In the genomic region with DNA sequence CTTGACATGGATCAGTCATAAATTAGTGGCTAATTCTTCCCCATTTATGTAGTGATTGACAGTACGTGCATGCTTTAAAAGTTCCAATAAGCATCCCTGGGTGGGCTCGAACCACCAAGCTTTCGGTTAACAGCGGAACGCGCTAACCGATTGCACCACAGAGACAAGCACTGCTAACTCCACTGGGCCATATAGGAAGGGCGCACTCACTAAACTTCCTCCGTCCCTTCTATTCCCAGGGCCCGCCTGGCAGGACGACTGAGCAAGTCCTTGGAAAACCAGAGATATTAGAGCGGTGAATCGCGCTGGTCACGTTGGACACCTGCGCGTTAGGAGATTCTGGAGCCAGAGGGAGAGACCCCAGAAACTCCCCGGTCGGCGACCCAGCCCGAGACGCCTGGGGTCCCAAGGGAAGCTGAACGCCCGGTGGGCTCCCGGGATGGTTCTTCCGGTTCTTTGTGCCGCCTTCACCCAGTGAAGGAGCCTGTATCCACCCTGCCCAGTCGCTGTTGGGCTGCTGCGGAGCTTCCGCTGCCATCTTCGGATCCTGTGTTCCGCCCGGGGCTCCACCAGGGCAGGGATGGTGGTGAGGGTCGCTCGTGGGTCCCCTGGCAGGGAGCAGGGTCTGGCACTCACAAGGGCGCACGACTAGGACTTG, we compare ENCODE assay signal across 8 cellular contexts.
DNase-seq lines count a peak whose midpoint lies in the region; ATAC-seq, FAIRE-seq and TF ChIP-seq lines count a peak whose summit lies in the region.
"Not testable (repeated sequence)": the region's sequence is repeated elsewhere in the genome, so short reads cannot be mapped to it uniquely, and the experiment has no call there.

No MANE protein-coding gene starts in this region.

- not testable (repeated sequence) for TF ChIP-seq CTCF in CD4-positive, alpha-beta T cell (IDR thresholded peaks at IDR 0.05); bronchial epithelial cell (IDR thresholded peaks at IDR 0.05; ENCODE audit: insufficient read depth, low read length, severe bottlenecking); gastroesophageal sphincter (IDR thresholded peaks at IDR 0.05); left lung (IDR thresholded peaks at IDR 0.05); pancreas (IDR thresholded peaks at IDR 0.05)

- DNase-seq in CD4-positive, alpha-beta T cell: peak in 1 of 10 experiments; percentile 17
- DNase-seq in NCI-H2227 treated with DMSO at 0.1 percent for 48 hours (lab: John Stamatoyannopoulos, UW) (peak; percentile 20), bronchial epithelial cell (ENCODE audit: low read depth) (peak; percentile 2), left lung (peak in 1 of 2 donors; percentile 69), pancreas (peak in 1 of 6 donors; percentile 17), superior temporal gyrus (ENCODE audit: extremely low spot score) (peak; percentile 8)
- DNase-seq in activated T-cell treated with anti-CD3 and anti-CD28 coated beads, Interleukin-2, amount 50 U/mL, for 4 hours: not testable (repeated sequence)

- not testable (repeated sequence) for H3K27me3 ChIP-seq in CD4-positive, alpha-beta T cell (ENCODE audit: control insufficient read depth, insufficient read depth, low read length); bronchial epithelial cell (ENCODE audit: control insufficient read depth, insufficient read depth, low read length); gastroesophageal sphincter; left lung; pancreas

- H3K36me3 ChIP-seq in bronchial epithelial cell (ENCODE audit: control insufficient read depth, insufficient read depth, low read length); gastroesophageal sphincter; left lung; pancreas: not testable (repeated sequence)

- WGBS in gastroesophageal sphincter (ENCODE audit: low coverage in 1 of 2), 2 donors: no CpG with 5 or more reads among the region's 37 CpGs
- 51 to 52% methylated on average over 26 to 30 of the region's 37 CpGs for WGBS in pancreas, 2 donors

- peaks cover 11% of the 10 kb centered on the region for H3K36me3 Mint-ChIP-seq in CD4-positive, alpha-beta T cell (ENCODE audit: low read depth)
- not testable (repeated sequence) for H3K36me3 Mint-ChIP-seq in activated T-cell treated with anti-CD3 and anti-CD28 coated beads, Interleukin-2, amount 50 U/mL, for 4 hours (ENCODE audit: insufficient read depth)

- not testable (repeated sequence) for H3K9me3 ChIP-seq in CD4-positive, alpha-beta T cell (ENCODE audit: control insufficient read depth, low read length); gastroesophageal sphincter; left lung; pancreas

- peak; percentile 67 for ATAC-seq in CD4-positive, alpha-beta T cell (ENCODE audit: poor library complexity)
- peak; percentile 70 to 72 for ATAC-seq in activated T-cell treated with anti-CD3 and anti-CD28 coated beads, Interleukin-2, amount 50 U/mL, for 4 hours
- ATAC-seq in gastroesophageal sphincter (peak; percentile 41), left lung (peak; percentile 91), pancreas (peak in 3 of 4 donors; percentile 45 to 71 (median 62))

- not testable (repeated sequence) for H3K4me1 ChIP-seq in gastroesophageal sphincter, left lung, pancreas

- peaks cover 17% of the 10 kb centered on the region for H3K4me1 Mint-ChIP-seq in CD4-positive, alpha-beta T cell (ENCODE audit: low read depth)
- not testable (repeated sequence) for H3K4me1 Mint-ChIP-seq in activated T-cell treated with anti-CD3 and anti-CD28 coated beads, Interleukin-2, amount 50 U/mL, for 4 hours (ENCODE audit: low read depth)

- not testable (repeated sequence) for H3K27me3 Mint-ChIP-seq in CD4-positive, alpha-beta T cell; activated T-cell treated with anti-CD3 and anti-CD28 coated beads, Interleukin-2, amount 50 U/mL, for 4 hours (ENCODE audit: low read depth)

- not testable (repeated sequence) for H3K9me3 Mint-ChIP-seq in CD4-positive, alpha-beta T cell; activated T-cell treated with anti-CD3 and anti-CD28 coated beads, Interleukin-2, amount 50 U/mL, for 4 hours

- TF ChIP-seq EP300 in gastroesophageal sphincter (IDR thresholded peaks at IDR 0.05): not testable (repeated sequence)

- H3K4me3 Mint-ChIP-seq in CD4-positive, alpha-beta T cell: peak overlapping the region; percentile 96
- peak overlapping the region; percentile 85 for H3K4me3 Mint-ChIP-seq in activated T-cell treated with anti-CD3 and anti-CD28 coated beads, Interleukin-2, amount 50 U/mL, for 4 hours

- not testable (repeated sequence) for FAIRE-seq in bronchial epithelial cell (lab: Jason Lieb, UNC); pancreas (lab: Jason Lieb, UNC)

- not testable (repeated sequence) for H3K27ac ChIP-seq in CD4-positive, alpha-beta T cell (ENCODE audit: low read depth, low read length); left lung; pancreas
- H3K27ac ChIP-seq in gastroesophageal sphincter: peak overlapping the region; percentile 12 to 74 (median 52)

- not testable (repeated sequence) for TF ChIP-seq POLR2A in gastroesophageal sphincter (IDR thresholded peaks at IDR 0.05)

- CTCF ChIA-PET in CD4-positive, alpha-beta T cell (lab: Charles Lee): not testable (repeated sequence)

- H3K4me3 ChIP-seq in bronchial epithelial cell (ENCODE audit: low read depth, low read length) (peak overlapping the region; percentile 32), gastroesophageal sphincter (peak overlapping the region; percentile 46 to 71), left lung (peak overlapping the region; percentile 28 to 41), pancreas (peak overlapping the region in 1 of 4 donors; percentile 33)

- POLR2A ChIA-PET in CD4-positive, alpha-beta T cell (lab: Charles Lee): not testable (repeated sequence)

- intact Hi-C loops in CD4-positive, alpha-beta T cell (cut with DNase I, micrococcal nuclease); left lung (cut with DNase I); pancreas (cut with DNase I): not testable (repeated sequence)

- H3K27ac Mint-ChIP-seq in CD4-positive, alpha-beta T cell: peak overlapping the region; percentile 93

Comparison
In these comparisons a context has a peak if more than half of its experiments do, and no peak if none do; other contexts are left out.
1. ATAC-seq: peak in every context shown above with its lines; median percentile 91 in left lung; 71 in activated T-cell treated with anti-CD3 and anti-CD28 coated beads, Interleukin-2, amount 50 U/mL, for 4 hours; 67 in CD4-positive, alpha-beta T cell; 62 in pancreas; 41 in gastroesophageal sphincter.